Comparison of ENCODE assay signal across 8 cellular contexts in the genomic region with DNA sequence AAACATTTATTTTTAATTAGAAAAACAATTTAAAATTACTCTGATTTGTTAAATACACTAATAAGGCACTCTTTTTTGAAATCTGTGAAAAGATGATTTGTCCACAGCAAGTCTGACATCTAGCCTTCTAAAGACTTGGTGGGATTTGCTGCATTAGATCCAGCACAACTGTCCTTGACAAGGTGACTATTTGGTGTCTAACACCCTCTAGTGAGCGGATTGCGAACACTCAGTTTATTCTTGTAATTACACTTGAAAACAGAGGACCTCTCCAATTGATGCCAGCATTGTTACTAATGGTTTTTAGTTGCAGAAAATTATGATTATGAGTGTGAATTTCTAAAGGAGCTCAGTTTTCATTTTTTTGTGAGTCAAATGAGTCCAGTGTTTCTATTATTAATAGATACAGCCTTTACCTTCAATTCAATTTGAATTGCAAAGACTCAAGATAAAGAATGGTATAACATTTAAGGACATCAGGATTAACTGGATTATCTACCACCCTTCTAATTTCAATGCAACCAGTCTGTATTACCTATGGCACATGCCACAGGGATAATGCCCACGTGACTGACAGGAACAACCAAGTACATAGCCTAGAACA. TPM values are rescaled to one million over a fixed set of nuclear protein-coding genes. Genes with fewer than 3 reads are reported as not detected.
A peak's percentile ranks its signal among the peaks of the same experiment; 100 is the strongest.
DNase-seq lines count a peak whose midpoint lies in the region; ATAC-seq and TF ChIP-seq lines count a peak whose summit lies in the region.

No MANE protein-coding gene starts in this region.

- peak; percentile 89 for ATAC-seq in GM21360 (IDR thresholded peaks at IDR 0.05; ENCODE audit: unreplicated experiment)

- H3K36me3 ChIP-seq in brain microvascular endothelial cell (replicated peaks) (no peaks in the 10 kb centered on the region), tibial nerve (no peaks in the 10 kb centered on the region)

- peak; percentile 73 for DNase-seq in EL
- peak; percentile 12 to 60 for DNase-seq in HL-60 (ENCODE audit: low read depth in 1 of 2, low spot score in 1 of 2)
- DNase-seq in NCI-H69 (lab: John Stamatoyannopoulos, UW), result peak; percentile 63
- peak; percentile 74 for DNase-seq in brain microvascular endothelial cell
- peak; percentile 66 for DNase-seq in islet precursor cell
- peak in 1 of 2 donors; percentile 73 for DNase-seq in tibial nerve (ENCODE audit: low spot score in 2 of 2)
- DNase-seq in NK-92 treated with Interleukin-12 subunit alpha and Interleukin-12 subunit beta, amount 100 ng/mL, for 24 hours (lab: John Stamatoyannopoulos, UW), result no peak

- H3K9me3 ChIP-seq in tibial nerve, result no peaks in the 10 kb centered on the region

- H3K27me3 ChIP-seq in HL-60 (ENCODE audit: insufficient read depth, poor library complexity, severe bottlenecking) (no peaks in the 10 kb centered on the region), brain microvascular endothelial cell (replicated peaks) (no peaks in the 10 kb centered on the region), tibial nerve (no peaks in the 10 kb centered on the region)

- TF ChIP-seq CTCF in HL-60 (IDR thresholded peaks at IDR 0.05; ENCODE audit: insufficient read depth, low read length), result peak; percentile 68
- TF ChIP-seq CTCF in brain microvascular endothelial cell (IDR thresholded peaks at IDR 0.05; ENCODE audit: low read depth, low read length, missing control alignments), result peak; percentile 73
- TF ChIP-seq CTCF in tibial nerve (IDR thresholded peaks at IDR 0.05), result peak; percentile 37 to 77 (median 49)

- TF ChIP-seq EP300 in tibial nerve (IDR thresholded peaks at IDR 0.05), result no peak

- H3K4me1 ChIP-seq in tibial nerve, result no peaks in the 10 kb centered on the region

- no peak for TF ChIP-seq POLR2A in tibial nerve (IDR thresholded peaks at IDR 0.05)

- in situ Hi-C loops in brain microvascular endothelial cell (cut with HindIII; ENCODE audit: low pct_ligation_motif_present, low sequenced_read_pairs), result no loop called here

- WGBS in tibial nerve, 2 donors, result 14 to 29% methylated on average over 3 of the region's 3 CpGs

- H3K27ac ChIP-seq in HL-60 (replicated peaks) (no peak overlapping the region), brain microvascular endothelial cell (no peak overlapping the region), tibial nerve (no peak overlapping the region)

- H3K4me3 ChIP-seq in HL-60 (replicated peaks; ENCODE audit: insufficient read depth, low read length) (no peak overlapping the region), brain microvascular endothelial cell (ENCODE audit: low read depth, low read length) (no peak overlapping the region), tibial nerve (no peak overlapping the region)

RNA-seq across cellular contexts. Expression of a gene that starts 29.7 kb away (rescaled TPM):
- not detected for total RNA-seq in tibial nerve
